ENCODE assay signal across 22 cellular contexts in the genomic region with DNA sequence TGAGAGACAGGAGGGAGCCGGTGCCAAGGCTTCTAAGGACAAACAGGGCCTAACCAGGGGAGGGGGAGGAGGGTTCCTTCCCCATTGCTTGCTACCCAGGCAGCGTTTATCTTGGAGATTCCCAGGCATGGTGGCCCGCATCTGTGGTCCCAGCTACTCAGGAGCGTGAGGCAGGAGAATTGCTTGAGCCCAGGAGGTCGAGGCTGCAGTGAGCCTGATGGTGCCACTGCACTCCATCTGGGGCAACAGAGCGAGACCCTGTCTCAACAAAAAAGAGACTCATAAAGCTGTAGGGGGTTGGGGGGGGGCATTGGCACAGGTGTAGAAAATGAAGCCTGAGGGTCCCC. TPM values are rescaled to one million over a fixed set of nuclear protein-coding genes. Genes with fewer than 3 reads are reported as not detected.
DNase-seq lines count a peak whose midpoint lies in the region; ATAC-seq, FAIRE-seq and TF ChIP-seq lines count a peak whose summit lies in the region.
"Had no signal": no experiment of that assay in that cellular context is flagged by ENCODE, and none has a peak within 500 bp of the region (broad histone marks: within the 10 kb centered on the region; RNA-seq: fewer than 3 reads in every experiment).

No MANE protein-coding gene starts in this region.

- no peak overlapping the region for H3K4me2 ChIP-seq in neuronal stem cell (ENCODE audit: insufficient read depth, low read length, poor library complexity, severe bottlenecking)
- no peak overlapping the region for H3K4me2 ChIP-seq in trophoblast cell (ENCODE audit: low read length)

- ATAC-seq in HG02588 (IDR thresholded peaks at IDR 0.05; ENCODE audit: unreplicated experiment) = no peak
- no peak for ATAC-seq in natural killer cell

- H3K9ac ChIP-seq in endodermal cell (ENCODE audit: extremely low read depth, low read length, poor library complexity, severe bottlenecking) = no peak overlapping the region
- no peak overlapping the region for H3K9ac ChIP-seq in neuronal stem cell (ENCODE audit: low read depth, low read length, poor library complexity)
- no peak overlapping the region for H3K9ac ChIP-seq in trophoblast cell (ENCODE audit: low read length)

- H3K27ac Mint-ChIP-seq in endodermal cell = no peak overlapping the region
- no peak overlapping the region for H3K27ac Mint-ChIP-seq in natural killer cell
- H3K27ac Mint-ChIP-seq: CD4-positive, alpha-beta memory T cell; H9 had no signal

- H3K9me3 Mint-ChIP-seq in endodermal cell (peaks cover 2% of the 10 kb centered on the region), natural killer cell (no peaks in the 10 kb centered on the region)
- H3K9me3 Mint-ChIP-seq: CD4-positive, alpha-beta memory T cell had no signal

- no peaks in the 10 kb centered on the region for H3K36me3 ChIP-seq in endodermal cell (ENCODE audit: control insufficient read depth, insufficient read depth, low read length)
- peaks cover 3 to 13% of the 10 kb centered on the region in 2 donors for H3K36me3 ChIP-seq in neuronal stem cell (replicated peaks in 1 of 2; ENCODE audit: control insufficient read depth in 2 of 2, insufficient read depth in 2 of 2, low read length in 2 of 2)
- H3K36me3 ChIP-seq in trophoblast cell (ENCODE audit: control insufficient read depth in 1 of 2, insufficient read depth in 2 of 2, low read length in 2 of 2) = peaks cover 8 to 11% of the 10 kb centered on the region in 2 experiments

- H3K79me1 ChIP-seq in neuronal stem cell (ENCODE audit: low read depth, low read length) (no peaks in the 10 kb centered on the region), trophoblast cell (ENCODE audit: low read length) (no peaks in the 10 kb centered on the region)

- no peak overlapping the region for H3K4me3 Mint-ChIP-seq in endodermal cell
- no peak overlapping the region for H3K4me3 Mint-ChIP-seq in natural killer cell
- H3K4me3 Mint-ChIP-seq: CD14-positive monocyte; CD4-positive, alpha-beta memory T cell; H9 had no signal

- no peaks in the 10 kb centered on the region for H3K79me2 ChIP-seq in trophoblast cell (ENCODE audit: control insufficient read depth, insufficient read depth, low read length, poor library complexity)

- H2AK5ac ChIP-seq in neuronal stem cell (ENCODE audit: low read depth, low read length) = no peak overlapping the region
- H2AK5ac ChIP-seq in trophoblast cell (ENCODE audit: low read length) = no peak overlapping the region

- H3K4ac ChIP-seq in neuronal stem cell (ENCODE audit: low read length) (no peak overlapping the region), trophoblast cell (ENCODE audit: low read depth, low read length) (no peak overlapping the region)

- H2BK12ac ChIP-seq in neuronal stem cell (ENCODE audit: low read length) (no peak overlapping the region), trophoblast cell (ENCODE audit: low read length) (no peak overlapping the region)

- H3K4me1 ChIP-seq in endodermal cell (ENCODE audit: control insufficient read depth, insufficient read depth, low read length) (no peaks in the 10 kb centered on the region), neuronal stem cell (ENCODE audit: control insufficient read depth in 2 of 2, insufficient read depth in 1 of 2, low read depth in 1 of 2, low read length in 2 of 2) (no peaks in the 10 kb centered on the region), trophoblast cell (ENCODE audit: control insufficient read depth in 1 of 2, insufficient read depth in 2 of 2, low read length in 2 of 2) (no peaks in the 10 kb centered on the region)
- H3K4me1 ChIP-seq: BE2C had no signal

- H2BK5ac ChIP-seq in neuronal stem cell (ENCODE audit: low read length) = peak overlapping the region; percentile 75
- no peak overlapping the region for H2BK5ac ChIP-seq in trophoblast cell (ENCODE audit: low read depth, low read length, poor library complexity)

- no peak for TF ChIP-seq CTCF in endodermal cell (conservative IDR thresholded peaks at IDR 0.05)
- TF ChIP-seq CTCF in natural killer cell (IDR thresholded peaks at IDR 0.05) = no peak
- TF ChIP-seq CTCF in GM20000 (IDR thresholded peaks at IDR 0.05; ENCODE audit: extremely low read depth, missing control alignments) = no peak

- H3K4me3 ChIP-seq in endodermal cell (ENCODE audit: low read length) (no peak overlapping the region), neuronal stem cell (ENCODE audit: low read length in 2 of 2) (no peak overlapping the region), trophoblast cell (ENCODE audit: low read depth, low read length) (no peak overlapping the region)

- peaks cover 9% of the 10 kb centered on the region for H3K27me3 Mint-ChIP-seq in endodermal cell (ENCODE audit: insufficient read depth)
- H3K27me3 Mint-ChIP-seq in natural killer cell (ENCODE audit: low read depth in 2 of 2) = no peaks in the 10 kb centered on the region

- no peak overlapping the region for H2BK15ac ChIP-seq in neuronal stem cell (ENCODE audit: low read length)

- H4K8ac ChIP-seq in neuronal stem cell (ENCODE audit: low read depth, low read length) = no peak overlapping the region
- no peak overlapping the region for H4K8ac ChIP-seq in trophoblast cell (ENCODE audit: low read depth, low read length)

- no peak overlapping the region for H2AFZ ChIP-seq in neuronal stem cell (ENCODE audit: low read length)
- H2AFZ ChIP-seq in trophoblast cell (ENCODE audit: insufficient read depth, low read length, poor library complexity) = no peak overlapping the region

- H3K9me3 ChIP-seq in endodermal cell (ENCODE audit: control insufficient read depth, low read length) (no peaks in the 10 kb centered on the region), neuronal stem cell (replicated peaks in 1 of 2; ENCODE audit: control insufficient read depth in 2 of 2, insufficient read depth in 1 of 2, low read depth in 1 of 2, low read length in 2 of 2) (no peaks in the 10 kb centered on the region), trophoblast cell (ENCODE audit: insufficient read depth, low read depth, low read length) (no peaks in the 10 kb centered on the region)
- H3K9me3 ChIP-seq: BE2C had no signal

- H2BK120ac ChIP-seq in neuronal stem cell (ENCODE audit: low read depth, low read length) (no peak overlapping the region), trophoblast cell (ENCODE audit: insufficient read depth, low read length, poor library complexity) (no peak overlapping the region)

- 0 out of 2 replicates have a peak, but pooled peaks have one; percentile 2 for TF ChIP-seq POLR2A in GM12891 (IDR thresholded peaks at IDR 0.05; ENCODE audit: low read depth, low read length)

- intact Hi-C loops in natural killer cell (cut with micrococcal nuclease) = no loop called here

- H4K12ac ChIP-seq in trophoblast cell (ENCODE audit: low read depth, low read length) = no peak overlapping the region

- DNase-seq in GM12891 (ENCODE audit: insufficient read length, low spot score) = no peak
- DNase-seq in endodermal cell = peak; percentile 55
- no peak for DNase-seq in neuronal stem cell (ENCODE audit: low spot score)
- DNase-seq in trophoblast cell = no peak
- no peak for DNase-seq in natural killer cell
- no peak for DNase-seq in GM20000 (ENCODE audit: low spot score)
- DNase-seq: ACHN; CD4-positive, alpha-beta memory T cell; DMS153; DMS79; GDM1; GOT3; H9; IMR-90; Karpas-422; KBM-7 had no signal

- H3K23ac ChIP-seq in neuronal stem cell (ENCODE audit: low read depth, low read length, poor library complexity) (no peak overlapping the region), trophoblast cell (ENCODE audit: low read length) (no peak overlapping the region)

- H3K27me3 ChIP-seq in endodermal cell (ENCODE audit: control insufficient read depth, insufficient read depth, low read length, poor library complexity, severe bottlenecking) (no peaks in the 10 kb centered on the region), neuronal stem cell (ENCODE audit: control insufficient read depth in 3 of 3, insufficient read depth in 3 of 3, low read depth in 1 of 3, low read length in 3 of 3) (no peaks in the 10 kb centered on the region), trophoblast cell (ENCODE audit: insufficient read depth, low read length) (no peaks in the 10 kb centered on the region)
- H3K27me3 ChIP-seq: BE2C had no signal

- FAIRE-seq in GM12891 (lab: Jason Lieb, UNC) = no peak
- FAIRE-seq: A204.1 had no signal

- H4K91ac ChIP-seq in neuronal stem cell (ENCODE audit: low read depth, low read length, poor library complexity) (no peak overlapping the region), trophoblast cell (ENCODE audit: low read depth, low read length) (no peak overlapping the region)

- H3K27ac ChIP-seq in endodermal cell (ENCODE audit: low read depth, low read length) (no peak overlapping the region), neuronal stem cell (replicated peaks; ENCODE audit: low read length) (no peak overlapping the region), trophoblast cell (ENCODE audit: low read depth, low read length) (no peak overlapping the region)

- H3K18ac ChIP-seq in neuronal stem cell (ENCODE audit: low read length) (no peak overlapping the region), trophoblast cell (ENCODE audit: low read length) (no peak overlapping the region)

- H3K36me3 Mint-ChIP-seq in endodermal cell (ENCODE audit: low read depth) = peaks cover 5% of the 10 kb centered on the region
- H3K36me3 Mint-ChIP-seq in natural killer cell = no peaks in the 10 kb centered on the region

- WGBS in endodermal cell (ENCODE audit: insufficient coverage in 1 of 2, insufficient read length in 1 of 2), 2 experiments = 74 to 90% methylated on average over 4 to 6 of the region's 6 CpGs
- no CpG with 5 or more reads among the region's 6 CpGs for WGBS in neuronal stem cell (ENCODE audit: extremely low coverage in 2 of 2, insufficient read length in 2 of 2, insufficient replicate concordance in 1 of 2), 2 donors
- no CpG with 5 or more reads among the region's 6 CpGs for WGBS in trophoblast cell (ENCODE audit: extremely low coverage, insufficient coverage, insufficient read length)

- H3K14ac ChIP-seq in neuronal stem cell (ENCODE audit: low read length) (no peak overlapping the region), trophoblast cell (ENCODE audit: low read length) (no peak overlapping the region)

- H3K4me1 Mint-ChIP-seq in endodermal cell (no peaks in the 10 kb centered on the region), natural killer cell (no peaks in the 10 kb centered on the region)

RNA-seq across cellular contexts. Expression of a gene that starts 11.4 kb away (rescaled TPM):
- 60.4 TPM for polyA plus RNA-seq in GM12891 (2012; ENCODE audit: low read depth, missing spikeins)
- 385 TPM for polyA plus RNA-seq in PFSK-1 (2012; ENCODE audit: insufficient read length, low read depth)
- total RNA-seq in endodermal cell = 100 to 1,000 TPM; 149 to 175 TPM
- polyA plus RNA-seq in endodermal cell (2013, experiment 1 of 2) = 96.0 TPM
- 86.4 TPM for polyA plus RNA-seq in endodermal cell (2013, experiment 2 of 2)
- 75.3 TPM for polyA plus RNA-seq in neuronal stem cell (2013, experiment 1 of 2)
- 72.7 TPM for polyA plus RNA-seq in neuronal stem cell (2013, experiment 2 of 2)
- 79.5 and 82.1 TPM in 2 replicates for polyA plus RNA-seq in trophoblast cell (2013)
- 10 to 100 TPM; 24.7 to 30.4 (median 25.1) TPM for total RNA-seq in natural killer cell

RNA-seq across cellular contexts. Expression of a gene that starts 40.8 kb away (rescaled TPM):
- 43.5 TPM for polyA plus RNA-seq in GM12891 (2012; ENCODE audit: low read depth, missing spikeins)
- 121 TPM for polyA plus RNA-seq in PFSK-1 (2012; ENCODE audit: insufficient read length, low read depth)
- total RNA-seq in endodermal cell (100 to 1,000 TPM; 146 to 191 TPM), natural killer cell (10 to 100 TPM; 12.0 to 23.7 (median 19.3) TPM)
- polyA plus RNA-seq in endodermal cell (2013, experiment 1 of 2) = 119 TPM
- 116 TPM for polyA plus RNA-seq in endodermal cell (2013, experiment 2 of 2)
- polyA plus RNA-seq in neuronal stem cell (2013, experiment 1 of 2) = 123 TPM
- 124 TPM for polyA plus RNA-seq in neuronal stem cell (2013, experiment 2 of 2)
- 103 and 105 TPM in 2 replicates for polyA plus RNA-seq in trophoblast cell (2013)

RNA-seq across cellular contexts. Expression of a gene that starts 55.9 kb away (rescaled TPM):
- 0.35 TPM for polyA plus RNA-seq in GM12891 (2012; ENCODE audit: low read depth, missing spikeins)
- 0.82 TPM for polyA plus RNA-seq in PFSK-1 (2012; ENCODE audit: insufficient read length, low read depth)
- total RNA-seq in endodermal cell = 1 to 10 TPM in 1 of 2 donors, under 1 TPM in 1; 0.73 to 1.2 TPM
- 1.2 TPM for polyA plus RNA-seq in endodermal cell (2013, experiment 1 of 2)
- polyA plus RNA-seq in endodermal cell (2013, experiment 2 of 2) = 1.2 TPM
- 0.04 TPM for polyA plus RNA-seq in neuronal stem cell (2013, experiment 1 of 2)
- 0.03 TPM for polyA plus RNA-seq in neuronal stem cell (2013, experiment 2 of 2)
- polyA plus RNA-seq in trophoblast cell (2013) = 0.15 and 0.18 TPM in 2 replicates
- total RNA-seq in natural killer cell = not detected
- total RNA-seq: CD4-positive, alpha-beta memory T cell; Daoy; IMR-90 had no signal
- polyA plus RNA-seq: CD4-positive, alpha-beta memory T cell; IMR-90 had no signal

RNA-seq across cellular contexts. Expression of a gene that starts 60.0 kb away (rescaled TPM):
- 138 TPM for polyA plus RNA-seq in GM12891 (2012; ENCODE audit: low read depth, missing spikeins)
- polyA plus RNA-seq in PFSK-1 (2012; ENCODE audit: insufficient read length, low read depth) = 27.5 TPM
- total RNA-seq in endodermal cell (10 to 100 TPM; 16.5 to 23.6 TPM), natural killer cell (100 to 1,000 TPM; 198 to 247 (median 212) TPM)
- 9.0 TPM for polyA plus RNA-seq in endodermal cell (2013, experiment 1 of 2)
- 10.2 TPM for polyA plus RNA-seq in endodermal cell (2013, experiment 2 of 2)
- polyA plus RNA-seq in neuronal stem cell (2013, experiment 1 of 2) = 3.0 TPM
- 2.3 TPM for polyA plus RNA-seq in neuronal stem cell (2013, experiment 2 of 2)
- 89.4 and 93.2 TPM in 2 replicates for polyA plus RNA-seq in trophoblast cell (2013)

Comparison
In these comparisons a context has a peak if more than half of its experiments do, and no peak if none do; other contexts are left out.
1. RNA of a gene that starts 11.4 kb away (total RNA-seq): 149 to 175 TPM in endodermal cell; 24.7 to 30.4 TPM in natural killer cell; every median in the first group is over 4 times any median in the second.
2. RNA of a gene that starts 40.8 kb away (total RNA-seq): 146 to 191 TPM in endodermal cell; 12.0 to 23.7 TPM in natural killer cell; every median in the first group is over 4 times any median in the second.